In the genomic region with DNA sequence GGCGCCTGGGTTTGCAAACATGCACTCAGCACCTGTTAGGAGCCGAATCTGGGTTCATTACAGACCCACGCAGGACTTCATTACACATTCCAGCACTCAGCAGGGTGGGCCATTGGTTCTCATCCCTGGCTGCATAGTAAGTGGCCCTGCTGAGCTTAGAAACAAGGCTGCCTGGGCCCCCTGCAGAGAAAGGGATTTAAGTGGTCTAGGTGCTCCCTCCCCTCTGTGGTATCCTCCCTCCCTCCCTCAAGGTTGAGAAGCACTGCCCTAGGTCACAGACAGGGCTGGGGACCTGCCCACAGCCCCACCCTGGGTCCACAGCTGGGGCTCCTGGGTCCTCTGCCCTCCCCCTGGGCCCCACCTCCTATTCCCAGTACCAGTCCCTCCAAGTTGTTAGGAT, we compare ENCODE assay signal across 25 cellular contexts. TPM values are rescaled to one million over a fixed set of nuclear protein-coding genes. Genes with fewer than 3 reads are reported as not detected.
A peak's percentile ranks its signal among the peaks of the same experiment; 100 is the strongest.
DNase-seq lines count a peak whose midpoint lies in the region; ATAC-seq, FAIRE-seq and TF ChIP-seq lines count a peak whose summit lies in the region.
"Had no signal": no experiment of that assay in that cellular context is flagged by ENCODE, and none has a peak within 500 bp of the region (broad histone marks: within the 10 kb centered on the region; RNA-seq: fewer than 3 reads in every experiment).

No MANE protein-coding gene starts in this region.

- peak overlapping the region; percentile 78 for H2AFZ ChIP-seq in keratinocyte (ENCODE audit: control insufficient read depth, low read length)

- H3K4me2 ChIP-seq in keratinocyte (ENCODE audit: control insufficient read depth, extremely low read depth, insufficient read depth, low read depth, low read length), result peak overlapping the region; percentile 71

- H3K36me3 ChIP-seq in HEK293 (ENCODE audit: control insufficient read depth in 2 of 2, insufficient read depth in 1 of 2, low read length in 2 of 2) (no peaks in the 10 kb centered on the region), keratinocyte (ENCODE audit: control insufficient read depth in 2 of 2, extremely low read depth in 1 of 2, insufficient read depth in 2 of 2, low read length in 2 of 2) (no peaks in the 10 kb centered on the region)
- H3K36me3 ChIP-seq: SJSA1 had no signal

- H4K20me1 ChIP-seq in keratinocyte (ENCODE audit: control insufficient read depth, extremely low read depth, insufficient read depth, low read length), result no peaks in the 10 kb centered on the region

- no peak; the same call in 1 of the 2 replicates for ATAC-seq in WTC11
- ATAC-seq in stimulated activated effector memory CD8-positive, alpha-beta T cell treated with anti-CD3 and anti-CD28 coated beads, Interleukin-12 subunit alpha, Interleukin-12 subunit beta, amount 100 ng/mL, for 72 hours, result no peak
- no peak for ATAC-seq in T-cell (replicated peaks in 1 of 4)
- no peak for ATAC-seq in natural killer cell

- H3K27me3 ChIP-seq in keratinocyte (ENCODE audit: control insufficient read depth, extremely low read depth, insufficient read depth, low read length), result no peaks in the 10 kb centered on the region

- no peak for TF ChIP-seq CTCF in HEK293 (tag by site-specific recombination; IDR thresholded peaks at IDR 0.05)
- TF ChIP-seq CTCF in WTC11 (IDR thresholded peaks at IDR 0.05), result no peak
- no peak for TF ChIP-seq CTCF in keratinocyte (optimal IDR thresholded peaks at IDR 0.05 in 1 of 3, IDR thresholded peaks at IDR 0.05 in 1 of 3, conservative IDR thresholded peaks at IDR 0.05 in 1 of 3; ENCODE audit: extremely low read depth in 1 of 3, insufficient read depth in 2 of 3, low read length in 3 of 3)
- TF ChIP-seq CTCF in natural killer cell (IDR thresholded peaks at IDR 0.05), result no peak

- H3K4me3 ChIP-seq in HEK293 (ENCODE audit: low read depth, low read length), result no peak overlapping the region
- H3K4me3 ChIP-seq in keratinocyte (ENCODE audit: control insufficient read depth in 2 of 3, extremely low read depth in 1 of 3, insufficient read depth in 2 of 3, low read depth in 1 of 3, low read length in 3 of 3), result no peak overlapping the region
- H3K4me3 ChIP-seq: SJSA1 had no signal

- H3K27ac ChIP-seq in HEK293 (ENCODE audit: extremely low read depth, low read depth, low read length) (no peak overlapping the region), keratinocyte (ENCODE audit: control insufficient read depth, insufficient read depth, low read length) (no peak overlapping the region)
- H3K27ac ChIP-seq: SJSA1 had no signal

- CTCF ChIA-PET in HEK293 (lab: Yijun Ruan, JAX) (no interaction called here), WTC11 (lab: Charles Lee) (no interaction called here), T-cell (lab: Charles Lee) (no interaction called here)

- FAIRE-seq in keratinocyte (lab: Jason Lieb, UNC), result no peak
- FAIRE-seq: GM12892, GM19239 had no signal

- H3K4me3 Mint-ChIP-seq in WTC11 (no peak overlapping the region), T-cell (no peak overlapping the region), natural killer cell (no peak overlapping the region)
- H3K4me3 Mint-ChIP-seq in stimulated activated effector memory CD8-positive, alpha-beta T cell treated with anti-CD3 and anti-CD28 coated beads, Interleukin-12 subunit alpha, Interleukin-12 subunit beta, amount 100 ng/mL, for 72 hours, result no peak overlapping the region
- H3K4me3 Mint-ChIP-seq: B cell, HFFc6 had no signal

- H3K9me3 ChIP-seq in HEK293 (ENCODE audit: control insufficient read depth, insufficient read depth, low read depth, low read length) (no peaks in the 10 kb centered on the region), keratinocyte (ENCODE audit: control insufficient read depth, low read depth, low read length) (no peaks in the 10 kb centered on the region)

- dilution Hi-C loops in keratinocyte (cut with MboI; ENCODE audit: extremely low pct_ligation_motif_present, low sequenced_read_pairs), result no loop called here

- intact Hi-C loops in natural killer cell (cut with micrococcal nuclease), result no loop called here

- H3K27me3 Mint-ChIP-seq in WTC11 (ENCODE audit: low read depth) (peaks cover 43% of the 10 kb centered on the region), T-cell (peaks cover 20 to 32% of the 10 kb centered on the region in 2 donors), natural killer cell (ENCODE audit: low read depth in 2 of 2) (peaks cover 18 to 20% of the 10 kb centered on the region in 2 donors)

- DNase-seq in WTC11 (ENCODE audit: low spot score) (no peak), keratinocyte (ENCODE audit: low read depth, low spot score) (no peak), T-cell (no peak), SK-N-DZ (ENCODE audit: low spot score) (no peak), natural killer cell (no peak)
- no peak for DNase-seq in stimulated activated effector memory CD8-positive, alpha-beta T cell treated with anti-CD3 and anti-CD28 coated beads, Interleukin-12 subunit alpha, Interleukin-12 subunit beta, amount 100 ng/mL, for 72 hours (ENCODE audit: low spot score in 2 of 2)
- DNase-seq: Calu3, DMS79 treated with DMSO at 0.1 percent for 48 hours, GF-D8, H9, HFFc6, Karpas-422, NCI-H1105, NCI-H1436 treated with DMSO at 0.1 percent for 48 hours, NCI-H187 treated with DMSO at 0.1 percent for 48 hours, NCI-H446, NCI-H524 treated with DMSO at 0.1 percent for 48 hours, Right ventricle myocardium superior, RPMI8226, T-helper 1 cell had no signal

- H3K4me1 ChIP-seq in HEK293 (ENCODE audit: control insufficient read depth, insufficient read depth, low read length), result no peaks in the 10 kb centered on the region
- H3K4me1 ChIP-seq in keratinocyte (ENCODE audit: control insufficient read depth, extremely low read depth, insufficient read depth, low read length), result peaks cover 13% of the 10 kb centered on the region
- H3K4me1 ChIP-seq: SJSA1 had no signal

- no peak overlapping the region for H3K9ac ChIP-seq in keratinocyte (ENCODE audit: control insufficient read depth, extremely low read depth, insufficient read depth, low read length)

- POLR2A ChIA-PET in HEK293 (lab: Yijun Ruan, JAX) (no interaction called here), WTC11 (lab: Charles Lee) (no interaction called here), T-cell (lab: Charles Lee) (no interaction called here)

- H3K4me1 Mint-ChIP-seq in WTC11, result peaks cover 26% of the 10 kb centered on the region
- H3K4me1 Mint-ChIP-seq in stimulated activated effector memory CD8-positive, alpha-beta T cell treated with anti-CD3 and anti-CD28 coated beads, Interleukin-12 subunit alpha, Interleukin-12 subunit beta, amount 100 ng/mL, for 72 hours, result no peaks in the 10 kb centered on the region
- H3K4me1 Mint-ChIP-seq in T-cell, result no peaks in the 10 kb centered on the region
- H3K4me1 Mint-ChIP-seq in natural killer cell, result no peaks in the 10 kb centered on the region
- H3K4me1 Mint-ChIP-seq: B cell had no signal

- H3K79me2 ChIP-seq in keratinocyte (ENCODE audit: control insufficient read depth, insufficient read depth, low read length), result no peaks in the 10 kb centered on the region

- H3K9me1 ChIP-seq in keratinocyte (ENCODE audit: control insufficient read depth, extremely low read depth, insufficient read depth, low read length), result no peaks in the 10 kb centered on the region

- H3K9me3 Mint-ChIP-seq in WTC11 (peaks cover 11% of the 10 kb centered on the region), T-cell (no peaks in the 10 kb centered on the region), natural killer cell (no peaks in the 10 kb centered on the region)
- H3K9me3 Mint-ChIP-seq in stimulated activated effector memory CD8-positive, alpha-beta T cell treated with anti-CD3 and anti-CD28 coated beads, Interleukin-12 subunit alpha, Interleukin-12 subunit beta, amount 100 ng/mL, for 72 hours, result no peaks in the 10 kb centered on the region

- H3K36me3 Mint-ChIP-seq in WTC11 (peaks cover 13% of the 10 kb centered on the region), T-cell (no peaks in the 10 kb centered on the region), natural killer cell (no peaks in the 10 kb centered on the region)
- H3K36me3 Mint-ChIP-seq in stimulated activated effector memory CD8-positive, alpha-beta T cell treated with anti-CD3 and anti-CD28 coated beads, Interleukin-12 subunit alpha, Interleukin-12 subunit beta, amount 100 ng/mL, for 72 hours, result no peaks in the 10 kb centered on the region

- H3K27ac Mint-ChIP-seq in WTC11 (no peak overlapping the region), T-cell (no peak overlapping the region), natural killer cell (no peak overlapping the region)
- H3K27ac Mint-ChIP-seq in stimulated activated effector memory CD8-positive, alpha-beta T cell treated with anti-CD3 and anti-CD28 coated beads, Interleukin-12 subunit alpha, Interleukin-12 subunit beta, amount 100 ng/mL, for 72 hours, result peak overlapping the region; percentile 23
- H3K27ac Mint-ChIP-seq: B cell, HFFc6 had no signal

TF ChIP-seq in HEK293, 187 proteins besides CTCF, POLR2A, EP300 and RAD21:
- TF ChIP-seq ZSCAN23 (tag by site-specific recombination; IDR thresholded peaks at IDR 0.05) (no peak), ZIC2 (tag by site-specific recombination; IDR thresholded peaks at IDR 0.05) (peak; percentile 91)

TF ChIP-seq in WTC11, 78 proteins besides CTCF, POLR2A, EP300 and RAD21 (continues in another document):
- TF ChIP-seq, protein P1, sequence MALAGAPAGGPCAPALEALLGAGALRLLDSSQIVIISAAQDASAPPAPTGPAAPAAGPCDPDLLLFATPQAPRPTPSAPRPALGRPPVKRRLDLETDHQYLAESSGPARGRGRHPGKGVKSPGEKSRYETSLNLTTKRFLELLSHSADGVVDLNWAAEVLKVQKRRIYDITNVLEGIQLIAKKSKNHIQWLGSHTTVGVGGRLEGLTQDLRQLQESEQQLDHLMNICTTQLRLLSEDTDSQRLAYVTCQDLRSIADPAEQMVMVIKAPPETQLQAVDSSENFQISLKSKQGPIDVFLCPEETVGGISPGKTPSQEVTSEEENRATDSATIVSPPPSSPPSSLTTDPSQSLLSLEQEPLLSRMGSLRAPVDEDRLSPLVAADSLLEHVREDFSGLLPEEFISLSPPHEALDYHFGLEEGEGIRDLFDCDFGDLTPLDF (CRISPR knock-in tag; IDR thresholded peaks at IDR 0.05), result no peak
- peak; percentile 42; the same call in 1 of the 2 replicates for TF ChIP-seq ZNF423 (CRISPR knock-in tag; IDR thresholded peaks at IDR 0.05)
- TF ChIP-seq FOXP1 (CRISPR knock-in tag; IDR thresholded peaks at IDR 0.05; ENCODE audit: borderline replicate concordance), result no peak

RNA-seq across cellular contexts. Expression of gene WNT3, which starts 28.3 kb away (rescaled TPM):
- 6.5 to 14.1 TPM (median 6.7 TPM) in 3 replicates for total RNA-seq in WTC11 (2021)
- 1.9 to 2.8 TPM (median 2.0 TPM) in 3 replicates for polyA plus RNA-seq in keratinocyte
- 1.3 TPM for polyA plus RNA-seq in keratinocyte (2011; ENCODE audit: low read depth)
- polyA plus RNA-seq in keratinocyte (2011; cell fraction: cytosol; rRNA removed), result 1.1 and 1.2 TPM in 2 replicates
- 4.5 and 5.3 TPM in 2 replicates for polyA plus RNA-seq in keratinocyte (2011; cell fraction: nucleus; rRNA removed)
- polyA plus RNA-seq in keratinocyte (2012; ENCODE audit: low replicate concordance), result 1.2 and 2.1 TPM in 2 replicates
- 1.1 to 2.4 TPM (median 1.8 TPM) in 3 replicates for polyA minus RNA-seq in keratinocyte
- polyA minus RNA-seq in keratinocyte (2011; cell fraction: cytosol; rRNA and poly(A)+ RNA removed), result 1.2 TPM
- polyA minus RNA-seq in keratinocyte (2011; cell fraction: nucleus; rRNA and poly(A)+ RNA removed), result 1.2 and 2.2 TPM in 2 replicates
- under 1 TPM in 3 of 5 donors, not detected in 2; 0.09 to 0.12 (median 0.10) TPM for total RNA-seq in T-cell
- 5.4 and 5.7 TPM in 2 replicates for polyA plus RNA-seq in SK-N-DZ (2014; cell fraction: cytosol; rRNA removed)
- 7.1 and 8.3 TPM in 2 replicates for polyA plus RNA-seq in SK-N-DZ (2014; cell fraction: nucleus; rRNA removed)
- total RNA-seq in natural killer cell, result 1 to 10 TPM in 1 of 3 donors, under 1 TPM in 2; 0.07 to 1.4 (median 0.30) TPM

Comparison
In these comparisons a context has a peak if more than half of its experiments do, and no peak if none do; other contexts are left out.
1. Of the 8 proteins assayed by ChIP-seq in both HEK293 and WTC11: peak only in HEK293: none; only in WTC11: ZNF423; in both: none; in neither: 7.